Comparison of ENCODE assay signal across 18 cellular contexts in the genomic region with DNA sequence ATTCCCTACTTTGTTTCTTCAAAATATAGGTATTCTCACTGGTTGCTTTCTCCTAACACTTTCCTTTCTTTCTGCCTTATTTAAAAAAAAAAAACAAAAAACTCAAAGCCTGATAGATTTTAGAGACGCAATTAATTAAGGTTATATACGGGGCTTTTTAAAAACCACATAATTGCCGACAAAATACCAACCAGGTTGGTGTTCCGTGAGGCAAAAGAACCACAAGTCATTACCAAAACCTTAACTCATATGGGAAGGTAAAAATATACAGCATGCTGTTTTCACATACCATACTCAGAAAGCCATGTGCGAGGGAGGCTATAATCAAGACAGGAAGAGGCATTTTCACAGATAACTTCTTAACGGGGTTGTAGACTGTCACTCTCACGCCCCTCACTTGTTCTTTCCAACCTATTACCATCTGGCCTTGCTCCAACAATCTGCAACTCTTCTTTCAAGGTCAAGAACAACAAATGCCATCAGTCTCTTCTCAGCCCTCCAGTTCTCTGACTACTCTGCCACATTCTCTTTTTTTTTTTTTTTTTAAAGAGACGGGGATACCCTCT.
A peak's percentile ranks its signal among the peaks of the same experiment; 100 is the strongest.
DNase-seq lines count a peak whose midpoint lies in the region; ATAC-seq lines count a peak whose summit lies in the region.
"Had no signal": no experiment of that assay in that cellular context is flagged by ENCODE, and none has a peak within 500 bp of the region (broad histone marks: within the 10 kb centered on the region; RNA-seq: fewer than 3 reads in every experiment).

No MANE protein-coding gene starts in this region.

- peak overlapping the region; percentile 14 to 87 (median 65) for H3K27ac Mint-ChIP-seq in CD4-positive, alpha-beta memory T cell
- H3K27ac Mint-ChIP-seq: stimulated activated naive B cell treated with anti-CD40 and anti-IgM and Interleukin-4, amounts not matched to agents 10 μg/mL and 1 μg/mL and 100 μg/mL, for 72 hours had no signal

- H3K9me3 ChIP-seq in CD4-positive, alpha-beta memory T cell (ENCODE audit: control insufficient read depth in 1 of 2, low read length in 2 of 2), result no peaks in the 10 kb centered on the region
- no peaks in the 10 kb centered on the region for H3K9me3 ChIP-seq in SK-N-MC (ENCODE audit: low read depth, low read length)
- H3K9me3 ChIP-seq: left lung had no signal

- H3K4me1 ChIP-seq in CD4-positive, alpha-beta memory T cell (ENCODE audit: insufficient read depth, low read length), result peaks cover 41% of the 10 kb centered on the region

- H3K9ac ChIP-seq in SK-N-MC (ENCODE audit: insufficient read length), result no peak overlapping the region

- H3K36me3 ChIP-seq in CD4-positive, alpha-beta memory T cell (ENCODE audit: insufficient read depth, low read length), result no peaks in the 10 kb centered on the region
- no peaks in the 10 kb centered on the region for H3K36me3 ChIP-seq in SK-N-MC (ENCODE audit: insufficient read depth, low read length)
- H3K36me3 ChIP-seq: left lung had no signal

- no peaks in the 10 kb centered on the region for H3K27me3 Mint-ChIP-seq in CD4-positive, alpha-beta memory T cell
- H3K27me3 Mint-ChIP-seq: CD8-positive, alpha-beta memory T cell; stimulated activated naive B cell treated with anti-CD40 and anti-IgM and Interleukin-4, amounts not matched to agents 10 μg/mL and 1 μg/mL and 100 μg/mL, for 72 hours had no signal

- CTCF ChIA-PET in CD4-positive, alpha-beta memory T cell (lab: Charles Lee; ENCODE audit: partially characterized antibody), result no interaction called here

- H3K4me3 Mint-ChIP-seq in CD4-positive, alpha-beta memory T cell, result peak overlapping the region; percentile 4 to 78 (median 63)
- H3K4me3 Mint-ChIP-seq: stimulated activated naive B cell treated with anti-CD40 and anti-IgM and Interleukin-4, amounts not matched to agents 10 μg/mL and 1 μg/mL and 100 μg/mL, for 72 hours had no signal

- H3K9me3 Mint-ChIP-seq in CD4-positive, alpha-beta memory T cell, result peaks cover 0 to 2% (median 0%) of the 10 kb centered on the region in 8 donors
- H3K9me3 Mint-ChIP-seq: stimulated activated naive B cell treated with anti-CD40 and anti-IgM and Interleukin-4, amounts not matched to agents 10 μg/mL and 1 μg/mL and 100 μg/mL, for 72 hours had no signal

- no peaks in the 10 kb centered on the region for H3K36me3 Mint-ChIP-seq in CD4-positive, alpha-beta memory T cell
- H3K36me3 Mint-ChIP-seq: CD8-positive, alpha-beta memory T cell had no signal

- no peak overlapping the region for H3K4me3 ChIP-seq in CD4-positive, alpha-beta memory T cell (ENCODE audit: low read length in 2 of 2)
- peak overlapping the region; percentile 21; the same call in 1 of the 2 replicates for H3K4me3 ChIP-seq in SK-N-MC
- H3K4me3 ChIP-seq: left lung had no signal

- DNase-seq in NCI-H1694 treated with DMSO at 0.1 percent for 48 hours (lab: John Stamatoyannopoulos, UW), result peak; percentile 7
- DNase-seq in NCI-H1694 (lab: John Stamatoyannopoulos, UW), result no peak
- no peak for DNase-seq in CD4-positive, alpha-beta memory T cell
- peak; percentile 24 for DNase-seq in SK-N-MC (ENCODE audit: low read depth, low spot score)
- peak; percentile 30 for DNase-seq in iris pigment epithelial cell (ENCODE audit: low read depth)
- DNase-seq in cerebellum (ENCODE audit: low spot score), result no peak
- DNase-seq: 8988T; activated CD4-positive, CD25-positive, alpha-beta regulatory T cell; anterior cingulate cortex; cortex of kidney; GDM1; hypothalamus; left lung; NCI-H2081; stimulated activated naive B cell treated with anti-CD40 and anti-IgM and Interleukin-4, amounts not matched to agents 10 μg/mL and 1 μg/mL and 100 μg/mL, for 72 hours had no signal

- ATAC-seq in GM19035 (IDR thresholded peaks at IDR 0.05; ENCODE audit: unreplicated experiment) (no peak), GM18511 (IDR thresholded peaks at IDR 0.05; ENCODE audit: unreplicated experiment) (no peak)
- ATAC-seq: left lung had no signal

- H3K27ac ChIP-seq in CD4-positive, alpha-beta memory T cell (ENCODE audit: low read depth, low read length), result no peak overlapping the region
- H3K27ac ChIP-seq in SK-N-MC, result peak overlapping the region; percentile 55; the same call in 1 of the 2 replicates
- H3K27ac ChIP-seq: left lung had no signal

- POLR2A ChIA-PET in CD4-positive, alpha-beta memory T cell (lab: Charles Lee; ENCODE audit: partially characterized antibody), result no interaction called here

- intact Hi-C loops in CD4-positive, alpha-beta memory T cell (cut with micrococcal nuclease), result no loop called here

- peaks cover 32 to 43% (median 40%) of the 10 kb centered on the region in 4 donors for H3K4me1 Mint-ChIP-seq in CD4-positive, alpha-beta memory T cell

- no peaks in the 10 kb centered on the region for H3K27me3 ChIP-seq in CD4-positive, alpha-beta memory T cell (ENCODE audit: insufficient read depth, low read length)
- H3K27me3 ChIP-seq: left lung had no signal

Comparison
In these comparisons a context has a peak if more than half of its experiments do, and no peak if none do; other contexts are left out.
1. DNase-seq: peak in NCI-H1694 treated with DMSO at 0.1 percent for 48 hours (single experiment), SK-N-MC (single experiment) and iris pigment epithelial cell (single experiment); none in NCI-H1694 (single experiment), CD4-positive, alpha-beta memory T cell (0 of 5) and cerebellum (single experiment).